In genomic region chr15:40338921-40339620, GRCh38 we compare ENCODE assay signal across 8 cellular contexts. TPM values are rescaled to one million over a fixed set of nuclear protein-coding genes. Genes with fewer than 3 reads are reported as not detected.
A peak's percentile ranks its signal among the peaks of the same experiment; 100 is the strongest.
DNase-seq lines count a peak whose midpoint lies in the region; ATAC-seq and TF ChIP-seq lines count a peak whose summit lies in the region.

No MANE protein-coding gene starts in this region.

- DNase-seq in AG09309 (ENCODE audit: low read depth) (peak; percentile 42), SK-N-MC (ENCODE audit: low read depth, low spot score) (no peak), fibroblast of villous mesenchyme (ENCODE audit: low read depth) (peak; percentile 67), occipital lobe (lab: John Stamatoyannopoulos, UW) (peak; percentile 34), NCI-H526 treated with DMSO at 0.1 percent for 48 hours (lab: John Stamatoyannopoulos, UW) (no peak)

- H3K9ac ChIP-seq in SK-N-MC (ENCODE audit: insufficient read length): peak overlapping the region; percentile 81

- H3K27ac ChIP-seq in SK-N-MC: peak overlapping the region; percentile 95; the same call in 1 of the 2 replicates

- no peaks in the 10 kb centered on the region for H3K36me3 ChIP-seq in SK-N-MC (ENCODE audit: insufficient read depth, low read length)

- ATAC-seq in GM21367 (IDR thresholded peaks at IDR 0.05; ENCODE audit: unreplicated experiment): no peak
- ATAC-seq in GM21737 (IDR thresholded peaks at IDR 0.05; ENCODE audit: unreplicated experiment): no peak
- no peak for ATAC-seq in GM21529 (IDR thresholded peaks at IDR 0.05; ENCODE audit: unreplicated experiment)

- TF ChIP-seq CTCF in AG09309 (IDR thresholded peaks at IDR 0.05; ENCODE audit: control insufficient read depth, insufficient read depth, low read depth, low read length, missing control alignments) (no peak), fibroblast of villous mesenchyme (IDR thresholded peaks at IDR 0.05; ENCODE audit: insufficient read depth, low read depth, low read length) (no peak)

- H3K4me3 ChIP-seq in AG09309 (ENCODE audit: control insufficient read depth, low read depth, low read length) (no peak overlapping the region), SK-N-MC (no peak overlapping the region), fibroblast of villous mesenchyme (ENCODE audit: low read depth, low read length) (peak overlapping the region; percentile 57)

- H3K9me3 ChIP-seq in SK-N-MC (ENCODE audit: low read depth, low read length): no peaks in the 10 kb centered on the region

RNA-seq across cellular contexts. Expression of gene CCDC9B, which starts 1.7 kb away (rescaled TPM):
- total RNA-seq in fibroblast of villous mesenchyme (35.4 and 40.3 TPM in 2 replicates), occipital lobe (1.6 TPM)

RNA-seq across cellular contexts. Expression of gene PHGR1, which starts 11.8 kb away (rescaled TPM):
- total RNA-seq in fibroblast of villous mesenchyme (not detected in 2 replicates), occipital lobe (not detected)

RNA-seq across cellular contexts. Expression of gene INAFM2, which starts 15.6 kb away (rescaled TPM):
- 11.9 and 16.8 TPM in 2 replicates for total RNA-seq in fibroblast of villous mesenchyme
- 14.8 TPM for total RNA-seq in occipital lobe

RNA-seq across cellular contexts. Expression of gene DISP2, which starts 18.9 kb away (rescaled TPM):
- total RNA-seq in fibroblast of villous mesenchyme: under 0.01 TPM in 2 replicates
- total RNA-seq in occipital lobe: 9.2 TPM

RNA-seq across cellular contexts. Expression of gene PLCB2, which starts 31.3 kb away (rescaled TPM):
- total RNA-seq in fibroblast of villous mesenchyme: 0.43 and 0.64 TPM in 2 replicates
- total RNA-seq in occipital lobe: 3.3 TPM

Comparison
In these comparisons a context has a peak if more than half of its experiments do, and no peak if none do; other contexts are left out.
1. DNase-seq: peak in AG09309 (single experiment), fibroblast of villous mesenchyme (single experiment) and occipital lobe (single experiment); none in SK-N-MC (single experiment) and NCI-H526 treated with DMSO at 0.1 percent for 48 hours (single experiment).
2. RNA of gene CCDC9B, which starts 1.7 kb away (total RNA-seq): 35.4 to 40.3 TPM in fibroblast of villous mesenchyme; 1.6 TPM in occipital lobe (single experiment); every median in the first group is over 10 times any median in the second.